10 cellular contexts compared by ENCODE assay signal in genomic region chr1:201466492-201466891, GRCh38. TPM values are rescaled to one million over a fixed set of nuclear protein-coding genes. Genes with fewer than 3 reads are reported as not detected.
DNase-seq lines count a peak whose midpoint lies in the region; ATAC-seq and TF ChIP-seq lines count a peak whose summit lies in the region.
"Had no signal": no experiment of that assay in that cellular context is flagged by ENCODE, and none has a peak within 500 bp of the region (broad histone marks: within the 10 kb centered on the region; RNA-seq: fewer than 3 reads in every experiment).

No MANE protein-coding gene starts in this region.

- POLR2A ChIA-PET in RWPE1 (lab: Yijun Ruan, JAX; ENCODE audit: low non-redundant PET): interaction anchor here (0.5 to 1.4 kb wide), 5 partner anchors 14 to 86 kb away, joined by 3 to 10 read pairs (median 6); partner anchors contain the start of gene LAD1

- DNase-seq in CD1c-positive myeloid dendritic cell (ENCODE audit: extremely low spot score): peak; percentile 46
- peak; percentile 59 for DNase-seq in RWPE1 (ENCODE audit: low spot score)
- DNase-seq in fibroblast of peridontal ligament (ENCODE audit: extremely low read depth): peak; percentile 81
- DNase-seq in psoas muscle: peak in 1 of 2 donors; percentile 46
- no peak for DNase-seq in NOMO-1 treated with DMSO at 0.1 percent for 48 hours (lab: John Stamatoyannopoulos, UW; ENCODE audit: unreplicated experiment)
- no peak for DNase-seq in NCI-H69 (lab: John Stamatoyannopoulos, UW)
- DNase-seq in HuH-7.5 (ENCODE audit: low spot score): no peak
- DNase-seq: kidney, NCI-H2081 treated with DMSO at 0.1 percent for 48 hours had no signal

- CTCF ChIA-PET in RWPE1 (lab: Yijun Ruan, JAX): interaction anchor here (0.6 to 3.8 kb wide), 9 partner anchors 15 to 533 kb away, joined by 3 to 24 read pairs (median 4); no protein-coding TSS in a partner anchor

- H3K4me3 ChIP-seq in psoas muscle: peak overlapping the region; percentile 91

- WGBS in psoas muscle, 3 donors: 78 to 91% (median 84%) methylated on average over 2 to 3 of the region's 3 CpGs

- no peak for TF ChIP-seq POLR2A in GM18505 (IDR thresholded peaks at IDR 0.05; ENCODE audit: borderline replicate concordance, extremely low read depth, insufficient read depth, insufficient read length)

- intact Hi-C loops in psoas muscle (cut with DNase I): no loop called here

- H3K27ac ChIP-seq in RWPE1: peak overlapping the region; percentile 100
- peak overlapping the region; percentile 81 for H3K27ac ChIP-seq in psoas muscle

- peaks cover 0 to 22% of the 10 kb centered on the region in 2 donors for H3K36me3 ChIP-seq in psoas muscle (ENCODE audit: insufficient read depth in 1 of 2, low read depth in 1 of 2)

- H3K4me1 ChIP-seq in psoas muscle: peaks cover 48% of the 10 kb centered on the region

- no peak for TF ChIP-seq CTCF in RWPE1 (conservative IDR thresholded peaks at IDR 0.05; ENCODE audit: low read depth)
- no peak for TF ChIP-seq CTCF in psoas muscle (IDR thresholded peaks at IDR 0.05)

- ATAC-seq in psoas muscle (no peak), GM18505 (IDR thresholded peaks at IDR 0.05; ENCODE audit: unreplicated experiment) (no peak)

- H3K27me3 ChIP-seq in psoas muscle (ENCODE audit: insufficient read depth in 3 of 3, low read length in 2 of 3): no peaks in the 10 kb centered on the region

- no peaks in the 10 kb centered on the region for H3K9me3 ChIP-seq in psoas muscle

RNA-seq across cellular contexts. Expression of gene PHLDA3, which starts 2.5 kb away (rescaled TPM):
- 100 to 1,000 TPM in 1 of 4 donors, 10 to 100 TPM in 3; 41.8 to 116 (median 78.9) TPM for total RNA-seq in psoas muscle
- polyA plus RNA-seq in psoas muscle: 10 to 100 TPM; 42.3 to 62.4 (median 55.1) TPM

RNA-seq across cellular contexts. Expression of gene CSRP1, which starts 40.4 kb away (rescaled TPM):
- total RNA-seq in psoas muscle: 10 to 100 TPM; 14.7 to 27.7 (median 24.3) TPM
- polyA plus RNA-seq in psoas muscle: 10 to 100 TPM; 21.1 to 26.4 (median 23.2) TPM

RNA-seq across cellular contexts. Expression of gene TNNI1, which starts 45.0 kb away (rescaled TPM):
- 1,000 to 10,000 TPM; 2,137 to 4,600 (median 3,389) TPM for total RNA-seq in psoas muscle
- polyA plus RNA-seq in psoas muscle: 1,000 to 10,000 TPM in 2 of 3 donors, 100 to 1,000 TPM in 1; 734 to 2,687 (median 2,500) TPM
- total RNA-seq: kidney had no signal

Comparison
In these comparisons a context has a peak if more than half of its experiments do, and no peak if none do; other contexts are left out.
1. DNase-seq: peak in CD1c-positive myeloid dendritic cell (single experiment), RWPE1 (single experiment) and fibroblast of peridontal ligament (single experiment); none in NOMO-1 treated with DMSO at 0.1 percent for 48 hours (single experiment), NCI-H69 (single experiment) and HuH-7.5 (single experiment).